1 cellular context compared by ENCODE assay signal in genomic region chr14:76273346-76273745, GRCh38.
TF ChIP-seq lines count a peak whose summit lies in the region.

No MANE protein-coding gene starts in this region.

TF ChIP-seq in GM12878, 131 proteins besides CTCF, POLR2A, EP300 and RAD21 (continued from another document):
- no peak for TF ChIP-seq CUX1 (IDR thresholded peaks at IDR 0.05; ENCODE audit: insufficient replicate concordance, low read depth, low read length)
- TF ChIP-seq MTA3 (IDR thresholded peaks at IDR 0.05; ENCODE audit: borderline replicate concordance, low read length) = no peak
- TF ChIP-seq HCFC1 (IDR thresholded peaks at IDR 0.05; ENCODE audit: low read length) = no peak
- TF ChIP-seq SMAD5 (IDR thresholded peaks at IDR 0.05; ENCODE audit: low read depth) = no peak
- TF ChIP-seq SIX5 (IDR thresholded peaks at IDR 0.05; ENCODE audit: low read depth, low read length, severe bottlenecking) = no peak
TF ChIP-seq in GM12878: peak in this region for 0.
